In the genomic region with DNA sequence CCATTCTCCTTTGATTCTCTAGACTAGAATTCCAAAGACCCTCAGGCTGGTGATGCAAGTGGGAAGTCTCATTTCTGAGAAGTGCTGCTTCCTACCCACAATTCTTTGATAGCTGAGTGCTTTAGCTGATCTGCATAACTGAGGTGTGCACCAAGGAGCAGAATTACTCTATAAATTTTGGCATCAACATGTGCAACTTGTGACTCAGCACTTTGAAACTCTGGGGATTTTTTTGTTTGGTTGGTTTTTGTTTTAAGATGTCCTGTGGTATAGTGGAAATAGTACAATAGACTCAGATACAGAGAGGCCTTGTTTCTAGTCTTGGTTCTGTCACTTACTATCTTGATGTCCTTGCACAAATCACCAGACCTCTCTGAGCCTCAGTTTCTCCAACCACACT, we compare ENCODE assay signal across 14 cellular contexts.
DNase-seq lines count a peak whose midpoint lies in the region; ATAC-seq, FAIRE-seq and TF ChIP-seq lines count a peak whose summit lies in the region.
"Had no signal": no experiment of that assay in that cellular context is flagged by ENCODE, and none has a peak within 500 bp of the region (broad histone marks: within the 10 kb centered on the region; RNA-seq: fewer than 3 reads in every experiment).

No MANE protein-coding gene starts in this region.

- ATAC-seq in A549: no peak
- peak; percentile 75 for ATAC-seq in GM18868 (IDR thresholded peaks at IDR 0.05; ENCODE audit: unreplicated experiment)
- ATAC-seq in sciatic nerve: no peak
- ATAC-seq: esophagus mucosa, pancreas, upper lobe of right lung had no signal

- no peak overlapping the region for H3K4me3 ChIP-seq in A549
- H3K4me3 ChIP-seq: BLaER1 treated with 17β-estradiol and CSF1 and Interleukin-3, amounts not matched to agents 10 nM and 100 nM; pancreas; SJCRH30; upper lobe of right lung had no signal

- no peak for TF ChIP-seq CTCF in A549 (IDR thresholded peaks at IDR 0.05)

- H3K27ac ChIP-seq in A549: peak overlapping the region in 1 of 2 experiments; percentile 69; a peak in 3 of 6 replicates
- H3K27ac ChIP-seq: pancreas, SJCRH30, upper lobe of right lung had no signal

- DNase-seq in A549 (ENCODE audit: low read depth in 1 of 2, low spot score in 1 of 2) (no peak), HT1080 (ENCODE audit: low read depth) (peak; percentile 59), fibroblast of gingiva (ENCODE audit: low read depth) (peak; percentile 44), nucleus accumbens (lab: John Stamatoyannopoulos, UW) (no peak), putamen (ENCODE audit: low spot score) (no peak), sciatic nerve (ENCODE audit: low spot score) (no peak), mucosa of gallbladder (ENCODE audit: low spot score) (no peak)
- DNase-seq: midbrain, pancreas, SJCRH30, upper lobe of right lung had no signal

- no peak for TF ChIP-seq EP300 in A549 (IDR thresholded peaks at IDR 0.05)

- H3K9me3 ChIP-seq in A549: no peaks in the 10 kb centered on the region
- H3K9me3 ChIP-seq: pancreas, SJCRH30, upper lobe of right lung had no signal

- CTCF ChIA-PET in A549 (lab: Yijun Ruan, JAX): no interaction called here

- H3K4me2 ChIP-seq in A549: 0 out of 3 replicates have a peak overlapping the region, but pooled peaks have one; percentile 3

- peaks cover 19% of the 10 kb centered on the region; the same call in 2 of the 3 replicates for H3K4me1 ChIP-seq in A549
- H3K4me1 ChIP-seq: pancreas, SJCRH30, upper lobe of right lung had no signal

- POLR2A ChIA-PET in A549 (lab: Yijun Ruan, JAX): no interaction called here

- intact Hi-C loops in sciatic nerve (cut with DNase I): loop anchor here (2.0 kb wide), 1 partner anchor 35 kb away; no protein-coding TSS in a partner anchor

- no peak for TF ChIP-seq RAD21 in A549 (conservative IDR thresholded peaks at IDR 0.05 in 1 of 2, IDR thresholded peaks at IDR 0.05 in 1 of 2)

- no peak for TF ChIP-seq POLR2A in A549 (IDR thresholded peaks at IDR 0.05; ENCODE audit: low read length)

- FAIRE-seq in A549 (lab: Jason Lieb, UNC): no peak
- FAIRE-seq: pancreas had no signal

TF ChIP-seq in A549, 52 proteins besides CTCF, POLR2A, EP300 and RAD21:
- TF ChIP-seq FOSL2 (IDR thresholded peaks at IDR 0.05) (no peak), FOSL2 (CRISPR knock-in tag; IDR thresholded peaks at IDR 0.05) (no peak), ZSCAN20 (CRISPR knock-in tag; IDR thresholded peaks at IDR 0.05) (no peak), MAFK (IDR thresholded peaks at IDR 0.05; ENCODE audit: partially characterized antibody) (peak; percentile 31), HEYL (CRISPR knock-in tag; IDR thresholded peaks at IDR 0.05) (no peak)

Comparison
In these comparisons a context has a peak if more than half of its experiments do, and no peak if none do; other contexts are left out.
1. DNase-seq: peak in HT1080 (single experiment) and fibroblast of gingiva (single experiment); none in A549 (0 of 2), nucleus accumbens (0 of 56), putamen (single experiment), sciatic nerve (single experiment) and mucosa of gallbladder (single experiment).